ENCODE assay signal across 8 cellular contexts in genomic region chr1:21337931-21338567, GRCh38. TPM values are rescaled to one million over a fixed set of nuclear protein-coding genes. Genes with fewer than 3 reads are reported as not detected.
DNase-seq lines count a peak whose midpoint lies in the region; ATAC-seq and TF ChIP-seq lines count a peak whose summit lies in the region.

No MANE protein-coding gene starts in this region.

- TF ChIP-seq CTCF in AG09309 (IDR thresholded peaks at IDR 0.05; ENCODE audit: control insufficient read depth, insufficient read depth, low read depth, low read length, missing control alignments) (no peak), cardiac fibroblast (IDR thresholded peaks at IDR 0.05; ENCODE audit: low read depth, low read length) (no peak)

- H3K4me3 ChIP-seq in AG09309 (ENCODE audit: control insufficient read depth, low read depth, low read length): no peak overlapping the region
- no peak overlapping the region for H3K4me3 ChIP-seq in MG63
- H3K4me3 ChIP-seq in cardiac fibroblast (replicated peaks in 1 of 2; ENCODE audit: low read depth in 2 of 2, low read length in 2 of 2): no peak overlapping the region

- H3K36me3 ChIP-seq in MG63: no peaks in the 10 kb centered on the region

- no peaks in the 10 kb centered on the region for H3K9me3 ChIP-seq in MG63

- DNase-seq in AG09309 (ENCODE audit: low read depth): peak; percentile 33
- peak; percentile 66 for DNase-seq in MG63
- DNase-seq in cardiac fibroblast (ENCODE audit: low read depth in 2 of 2): peak; percentile 83 to 85
- peak; percentile 80 for DNase-seq in mucosa of gallbladder (ENCODE audit: low spot score)
- no peak for DNase-seq in stimulated activated naive CD4-positive, alpha-beta T cell (lab: John Stamatoyannopoulos, UW)

- ATAC-seq in GM21825 (IDR thresholded peaks at IDR 0.05; ENCODE audit: unreplicated experiment) (no peak), GM19035 (IDR thresholded peaks at IDR 0.05; ENCODE audit: unreplicated experiment) (no peak), esophagus mucosa (no peak)

- no peaks in the 10 kb centered on the region for H3K27me3 ChIP-seq in MG63

RNA-seq across cellular contexts. Expression of gene ECE1, which starts 47.8 kb away (rescaled TPM):
- 10.5 and 11.4 TPM in 2 replicates for total RNA-seq in MG63 (2014; rRNA removed; shearing (Covaris generic); ENCODE audit: low replicate concordance)
- total RNA-seq in mucosa of gallbladder: 140 TPM
- 18.2 TPM for total RNA-seq in esophagus mucosa

Comparison
In these comparisons a context has a peak if more than half of its experiments do, and no peak if none do; other contexts are left out.
1. DNase-seq: peak in AG09309 (single experiment), MG63 (single experiment), cardiac fibroblast (2 of 2) and mucosa of gallbladder (single experiment); none in stimulated activated naive CD4-positive, alpha-beta T cell (0 of 6).